ENCODE assay signal across 8 cellular contexts in genomic region chr7:44634187-44634838, GRCh38. TPM values are rescaled to one million over a fixed set of nuclear protein-coding genes. Genes with fewer than 3 reads are reported as not detected.
A peak's percentile ranks its signal among the peaks of the same experiment; 100 is the strongest.
DNase-seq lines count a peak whose midpoint lies in the region; ATAC-seq and TF ChIP-seq lines count a peak whose summit lies in the region.

No MANE protein-coding gene starts in this region.

- no peak overlapping the region for H3K4me3 ChIP-seq in SK-N-SH (ENCODE audit: low read depth in 2 of 2, low read length in 1 of 2)
- H3K4me3 ChIP-seq in suprapubic skin: no peak overlapping the region

- no peaks in the 10 kb centered on the region for H3K27me3 ChIP-seq in SK-N-SH (ENCODE audit: insufficient read depth)
- H3K27me3 ChIP-seq in layer of hippocampus (ENCODE audit: control insufficient read depth, insufficient read depth, low read length): no peaks in the 10 kb centered on the region
- H3K27me3 ChIP-seq in suprapubic skin: no peaks in the 10 kb centered on the region

- H3K79me2 ChIP-seq in SK-N-SH (ENCODE audit: insufficient read depth): peaks cover 9% of the 10 kb centered on the region; the same call in 1 of the 2 replicates

- POLR2A ChIA-PET in SK-N-SH (lab: Yijun Ruan, JAX): interaction anchor here (1.2 kb wide), 1 partner anchor 28 kb away, joined by 4 read pairs; the partner anchor contains the start of gene OGDH
- POLR2A ChIA-PET in activated B cell treated with CpG ODN at 0.5 μM for 24 hours (lab: Charles Lee): interaction anchor here (0.6 to 14.0 kb wide), 12 partner anchors 9 to 214 kb away, joined by 3 to 257 read pairs (median 4); partner anchors contain the start of genes DDX56, H2AZ2, OGDH and PPIA

- peak overlapping the region; percentile 58 to 91 for H3K27ac ChIP-seq in SK-N-SH (ENCODE audit: low read depth in 2 of 2, low read length in 1 of 2)
- H3K27ac ChIP-seq in layer of hippocampus (ENCODE audit: low read depth, low read length): peak overlapping the region; percentile 68
- H3K27ac ChIP-seq in suprapubic skin: peak overlapping the region; percentile 86

- peak overlapping the region; percentile 96 for H3K27ac Mint-ChIP-seq in activated B cell treated with CpG ODN at 0.5 μM for 24 hours

- H3K36me3 ChIP-seq in SK-N-SH (replicated peaks in 1 of 2; ENCODE audit: control insufficient read depth in 1 of 2, insufficient read depth in 2 of 2, low read length in 1 of 2): peaks cover 0 to 6% of the 10 kb centered on the region in 2 experiments
- H3K36me3 ChIP-seq in suprapubic skin: no peaks in the 10 kb centered on the region

- H3K9me3 Mint-ChIP-seq in activated B cell treated with CpG ODN at 0.5 μM for 24 hours: no peaks in the 10 kb centered on the region

- peak overlapping the region; percentile 23; the same call in 1 of the 2 replicates for H3K9ac ChIP-seq in SK-N-SH

- DNase-seq in SK-N-SH (no peak), activated B cell treated with CpG ODN at 0.5 μM for 24 hours (no peak), suprapubic skin (ENCODE audit: low spot score in 2 of 2) (no peak), cerebellar nuclear complex (lab: John Stamatoyannopoulos, UW) (no peak), EL (no peak)

- H3K4me1 Mint-ChIP-seq in activated B cell treated with CpG ODN at 0.5 μM for 24 hours: peaks cover 96% of the 10 kb centered on the region

- TF ChIP-seq RAD21 in SK-N-SH (IDR thresholded peaks at IDR 0.05; ENCODE audit: low read length): no peak

- peak overlapping the region; percentile 26; the same call in 1 of the 2 replicates for H3K4me2 ChIP-seq in SK-N-SH

- ATAC-seq in SK-N-SH treated with all-trans-retinoic acid at 6 μM for 48 hours: no peak; the same call in 2 of the 3 replicates
- no peak for ATAC-seq in activated B cell treated with CpG ODN at 0.5 μM for 24 hours (ENCODE audit: low read depth)
- no peak for ATAC-seq in HG03045 (IDR thresholded peaks at IDR 0.05; ENCODE audit: unreplicated experiment)

- H3K27me3 Mint-ChIP-seq in activated B cell treated with CpG ODN at 0.5 μM for 24 hours: no peaks in the 10 kb centered on the region

- H3K4me1 ChIP-seq in SK-N-SH (ENCODE audit: control insufficient read depth in 1 of 2, insufficient read depth in 2 of 2, low read depth in 1 of 2, low read length in 1 of 2): peaks cover 16 to 31% of the 10 kb centered on the region in 2 experiments
- H3K4me1 ChIP-seq in suprapubic skin: peaks cover 74% of the 10 kb centered on the region

- H4K20me1 ChIP-seq in SK-N-SH (ENCODE audit: insufficient read depth): 0 out of 2 replicates have a peak, but pooled peaks cover 5% of the 10 kb centered on the region

- intact Hi-C loops in activated B cell treated with CpG ODN at 0.5 μM for 24 hours (cut with micrococcal nuclease): no loop called here

- H3K36me3 Mint-ChIP-seq in activated B cell treated with CpG ODN at 0.5 μM for 24 hours (ENCODE audit: low read depth): peaks cover 10% of the 10 kb centered on the region

- no peak for TF ChIP-seq POLR2A in suprapubic skin (IDR thresholded peaks at IDR 0.05)

- WGBS in SK-N-SH (ENCODE audit: low lambda C conversion rate): 97% methylated on average over 5 of the region's 5 CpGs
- WGBS in suprapubic skin: 59% methylated on average over 5 of the region's 5 CpGs

- H3K4me3 Mint-ChIP-seq in activated B cell treated with CpG ODN at 0.5 μM for 24 hours: no peak overlapping the region

- CTCF ChIA-PET in SK-N-SH (lab: Yijun Ruan, JAX) (interaction anchor here (0.8 to 1.5 kb wide), 6 partner anchors 14 to 213 kb away, joined by 3 read pairs; partner anchors contain the start of gene H2AZ2), activated B cell treated with CpG ODN at 0.5 μM for 24 hours (lab: Charles Lee) (no interaction called here)

- H3K9me2 ChIP-seq in SK-N-SH: no peaks in the 10 kb centered on the region

- TF ChIP-seq CTCF in SK-N-SH (IDR thresholded peaks at IDR 0.05): no peak
- TF ChIP-seq CTCF in activated B cell treated with CpG ODN at 0.5 μM for 24 hours (IDR thresholded peaks at IDR 0.05): no peak
- TF ChIP-seq CTCF in suprapubic skin (IDR thresholded peaks at IDR 0.05): no peak

- no peak overlapping the region for H2AFZ ChIP-seq in SK-N-SH (ENCODE audit: low read depth)

- H3F3A ChIP-seq in SK-N-SH (replicated peaks; ENCODE audit: insufficient read depth): peaks cover 24% of the 10 kb centered on the region

- H3K9me3 ChIP-seq in SK-N-SH: no peaks in the 10 kb centered on the region
- no peaks in the 10 kb centered on the region for H3K9me3 ChIP-seq in suprapubic skin

- TF ChIP-seq EP300 in SK-N-SH (IDR thresholded peaks at IDR 0.05; ENCODE audit: borderline replicate concordance in 1 of 2, low read depth in 1 of 2, low read length in 1 of 2) (no peak), suprapubic skin (IDR thresholded peaks at IDR 0.05) (no peak)

TF ChIP-seq in SK-N-SH, 30 proteins besides CTCF, POLR2A, EP300 and RAD21:
- TF ChIP-seq RXRA (IDR thresholded peaks at IDR 0.05; ENCODE audit: borderline replicate concordance, low read depth) (no peak), TAF1 (IDR thresholded peaks at IDR 0.05; ENCODE audit: borderline replicate concordance, low read depth, low read length) (no peak), RCOR1 (IDR thresholded peaks at IDR 0.05; ENCODE audit: low read length) (no peak), YY1 (IDR thresholded peaks at IDR 0.05; ENCODE audit: low read depth) (no peak)

TF ChIP-seq in SK-N-SH treated with all-trans-retinoic acid at 6 μM for 48 hours, 23 proteins besides CTCF, POLR2A, EP300 and RAD21 (continues in another document):
- TF ChIP-seq ARNTL (CRISPR knock-in tag; IDR thresholded peaks at IDR 0.05; ENCODE audit: borderline replicate concordance, low read depth) (no peak), ZNF70 (CRISPR knock-in tag; IDR thresholded peaks at IDR 0.05) (no peak), ZFP3 (CRISPR knock-in tag; IDR thresholded peaks at IDR 0.05) (no peak), OSR1 (CRISPR knock-in tag; IDR thresholded peaks at IDR 0.05) (no peak), ISL1 (CRISPR knock-in tag; IDR thresholded peaks at IDR 0.05) (no peak), GLIS3 (CRISPR knock-in tag; IDR thresholded peaks at IDR 0.05) (no peak), RARB (CRISPR knock-in tag; IDR thresholded peaks at IDR 0.05) (no peak), CREB5 (CRISPR knock-in tag; IDR thresholded peaks at IDR 0.05; ENCODE audit: low read depth) (no peak), SNAI2 (CRISPR knock-in tag; IDR thresholded peaks at IDR 0.05) (no peak), ZC3H10 (CRISPR knock-in tag; IDR thresholded peaks at IDR 0.05) (no peak), ZFP30 (CRISPR knock-in tag; IDR thresholded peaks at IDR 0.05) (no peak), POU6F1 (CRISPR knock-in tag; IDR thresholded peaks at IDR 0.05; ENCODE audit: borderline replicate concordance, low read depth) (no peak), TCF4 (CRISPR knock-in tag; IDR thresholded peaks at IDR 0.05; ENCODE audit: borderline replicate concordance) (no peak)
- TF ChIP-seq, protein P1, sequence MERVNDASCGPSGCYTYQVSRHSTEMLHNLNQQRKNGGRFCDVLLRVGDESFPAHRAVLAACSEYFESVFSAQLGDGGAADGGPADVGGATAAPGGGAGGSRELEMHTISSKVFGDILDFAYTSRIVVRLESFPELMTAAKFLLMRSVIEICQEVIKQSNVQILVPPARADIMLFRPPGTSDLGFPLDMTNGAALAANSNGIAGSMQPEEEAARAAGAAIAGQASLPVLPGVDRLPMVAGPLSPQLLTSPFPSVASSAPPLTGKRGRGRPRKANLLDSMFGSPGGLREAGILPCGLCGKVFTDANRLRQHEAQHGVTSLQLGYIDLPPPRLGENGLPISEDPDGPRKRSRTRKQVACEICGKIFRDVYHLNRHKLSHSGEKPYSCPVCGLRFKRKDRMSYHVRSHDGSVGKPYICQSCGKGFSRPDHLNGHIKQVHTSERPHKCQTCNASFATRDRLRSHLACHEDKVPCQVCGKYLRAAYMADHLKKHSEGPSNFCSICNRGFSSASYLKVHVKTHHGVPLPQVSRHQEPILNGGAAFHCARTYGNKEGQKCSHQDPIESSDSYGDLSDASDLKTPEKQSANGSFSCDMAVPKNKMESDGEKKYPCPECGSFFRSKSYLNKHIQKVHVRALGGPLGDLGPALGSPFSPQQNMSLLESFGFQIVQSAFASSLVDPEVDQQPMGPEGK (CRISPR knock-in tag; IDR thresholded peaks at IDR 0.05; ENCODE audit: borderline replicate concordance): no peak

RNA-seq across cellular contexts. Expression of gene OGDH, which starts 27.9 kb away (rescaled TPM):
- polyA plus RNA-seq in SK-N-SH (2012; rRNA removed): 58.2 and 69.4 TPM in 2 replicates
- 35.2 and 49.5 TPM in 2 replicates for polyA plus RNA-seq in SK-N-SH (2012; cell fraction: cytosol; rRNA removed)
- polyA plus RNA-seq in SK-N-SH (2012; cell fraction: nucleus; rRNA removed): 71.1 and 78.7 TPM in 2 replicates
- total RNA-seq in activated B cell treated with CpG ODN at 0.5 μM for 24 hours (79.5 and 81.7 TPM in 2 replicates), suprapubic skin (100 to 1,000 TPM in 3 of 4 donors, 10 to 100 TPM in 1; 98.6 to 146 (median 127) TPM)

RNA-seq across cellular contexts. Expression of gene TMED4, which starts 52.3 kb away (rescaled TPM):
- 145 and 192 TPM in 2 replicates for polyA plus RNA-seq in SK-N-SH (2012; rRNA removed)
- polyA plus RNA-seq in SK-N-SH (2012; cell fraction: cytosol; rRNA removed): 101 and 126 TPM in 2 replicates
- 144 and 182 TPM in 2 replicates for polyA plus RNA-seq in SK-N-SH (2012; cell fraction: nucleus; rRNA removed)
- total RNA-seq in activated B cell treated with CpG ODN at 0.5 μM for 24 hours (61.7 and 70.1 TPM in 2 replicates), suprapubic skin (100 to 1,000 TPM in 1 of 4 donors, 10 to 100 TPM in 3; 76.8 to 101 (median 93.2) TPM)
